In genomic region chr1:185035258-185035657, GRCh38 we compare ENCODE assay signal across 5 cellular contexts.
"Had no signal": no experiment of that assay in that cellular context is flagged by ENCODE, and none has a peak within 500 bp of the region (broad histone marks: within the 10 kb centered on the region; RNA-seq: fewer than 3 reads in every experiment).

No MANE protein-coding gene starts in this region.

- H3K36me3 Mint-ChIP-seq: IgD-negative memory B cell had no signal

- H3K4me3 Mint-ChIP-seq: IgD-negative memory B cell had no signal

- H3K27ac Mint-ChIP-seq: IgD-negative memory B cell had no signal

- H3K4me1 Mint-ChIP-seq: IgD-negative memory B cell had no signal

- DNase-seq: GM23248, GOT3, H7, KBM-7 had no signal

- H3K9me3 Mint-ChIP-seq: IgD-negative memory B cell had no signal
